In genomic region chr7:75477457-75477856, GRCh38 we compare ENCODE assay signal across 6 cellular contexts. TPM values are rescaled to one million over a fixed set of nuclear protein-coding genes. Genes with fewer than 3 reads are reported as not detected.
"Had no signal": no experiment of that assay in that cellular context is flagged by ENCODE, and none has a peak within 500 bp of the region (broad histone marks: within the 10 kb centered on the region; RNA-seq: fewer than 3 reads in every experiment).

No MANE protein-coding gene starts in this region.

RNA-seq across cellular contexts. Expression of gene SPDYE5, which starts 14.7 kb away (rescaled TPM):
- total RNA-seq: GM23248, H4, H7, HepG2, HFFc6, HT1080 had no signal
